22 cellular contexts compared by ENCODE assay signal in genomic region chr4:2339458-2340271, GRCh38.
A peak's percentile ranks its signal among the peaks of the same experiment; 100 is the strongest.
DNase-seq lines count a peak whose midpoint lies in the region; ATAC-seq and TF ChIP-seq lines count a peak whose summit lies in the region.
"Had no signal": no experiment of that assay in that cellular context is flagged by ENCODE, and none has a peak within 500 bp of the region (broad histone marks: within the 10 kb centered on the region; RNA-seq: fewer than 3 reads in every experiment).

No MANE protein-coding gene starts in this region.

- no peaks in the 10 kb centered on the region for H3K79me2 ChIP-seq in GM23338 (replicated peaks; ENCODE audit: insufficient read depth)

- H3F3A ChIP-seq in GM23338 (replicated peaks; ENCODE audit: low read depth): no peaks in the 10 kb centered on the region

- no peak overlapping the region for H3K27ac ChIP-seq in GM23338 (ENCODE audit: low read depth)
- H3K27ac ChIP-seq: epithelial cell of prostate, HL-60, lower lobe of right lung had no signal

- H2AFZ ChIP-seq in GM23338: peak overlapping the region; percentile 84

- DNase-seq in D341Med (ENCODE audit: low spot score) (peak; percentile 29), GM23338 (ENCODE audit: low spot score) (no peak), ecto neural progenitor cell (ENCODE audit: low spot score) (peak; percentile 41), natural killer cell (peak; percentile 13), omental fat pad (ENCODE audit: low spot score) (no peak), NCI-H146 treated with DMSO at 0.1 percent for 48 hours (lab: John Stamatoyannopoulos, UW; ENCODE audit: unreplicated experiment) (no peak)
- DNase-seq: activated naive CD4-positive, alpha-beta T cell treated with Interleukin-2 at 50 U/mL for 16 hours; COR-L47; cortex of kidney; EL; lower lobe of right lung; naive B cell; NCI-H2029 treated with DMSO at 0.1 percent for 48 hours; NCI-H524; SIG-M5; stimulated activated CD4-positive, alpha-beta T cell treated with anti-CD3 and anti-CD28 coated beads, Interleukin-4, amount 100 ng/mL, for 24 hours; T-helper 2 cell had no signal

- no peaks in the 10 kb centered on the region for H3K9me2 ChIP-seq in GM23338 (ENCODE audit: insufficient read depth)

- peaks cover 3% of the 10 kb centered on the region for H3K27me3 Mint-ChIP-seq in GM23338 (ENCODE audit: insufficient read depth, low read depth, poor library complexity)
- H3K27me3 Mint-ChIP-seq in natural killer cell (ENCODE audit: low read depth in 2 of 2): no peaks in the 10 kb centered on the region

- H3K4me1 Mint-ChIP-seq in GM23338 (peaks cover 12% of the 10 kb centered on the region), natural killer cell (peaks cover 7 to 18% of the 10 kb centered on the region in 2 donors)

- no peaks in the 10 kb centered on the region for H4K20me1 ChIP-seq in GM23338 (replicated peaks; ENCODE audit: insufficient read depth)

- H3K27ac Mint-ChIP-seq in GM23338 (no peak overlapping the region), natural killer cell (no peak overlapping the region)
- H3K27ac Mint-ChIP-seq: IgD-negative memory B cell, naive B cell had no signal

- H3K4me3 Mint-ChIP-seq in GM23338 (no peak overlapping the region), natural killer cell (no peak overlapping the region)
- H3K4me3 Mint-ChIP-seq: IgD-negative memory B cell, naive B cell had no signal

- no peaks in the 10 kb centered on the region for H3K4me1 ChIP-seq in GM23338 (ENCODE audit: insufficient read depth)
- H3K4me1 ChIP-seq: lower lobe of right lung had no signal

- ATAC-seq in GM23338 (peak; percentile 72), natural killer cell (no peak), GM21381 (IDR thresholded peaks at IDR 0.05; ENCODE audit: unreplicated experiment) (no peak), omental fat pad (ENCODE audit: low FRiP score) (no peak), HG03139 (IDR thresholded peaks at IDR 0.05; ENCODE audit: unreplicated experiment) (no peak)

- H3K4me2 ChIP-seq in GM23338: 0 out of 2 replicates have a peak overlapping the region, but pooled peaks have one; percentile 20

- H3K36me3 ChIP-seq in GM23338 (ENCODE audit: insufficient read depth): no peaks in the 10 kb centered on the region

- H3K9me3 Mint-ChIP-seq in GM23338: no peaks in the 10 kb centered on the region; the same call in 2 of the 3 replicates
- H3K9me3 Mint-ChIP-seq in natural killer cell: no peaks in the 10 kb centered on the region
- H3K9me3 Mint-ChIP-seq: IgD-negative memory B cell had no signal

- H3K4me3 ChIP-seq in GM23338: no peak overlapping the region
- H3K4me3 ChIP-seq: lower lobe of right lung had no signal

- intact Hi-C loops in natural killer cell (cut with micrococcal nuclease): no loop called here

- no peaks in the 10 kb centered on the region; the same call in 2 of the 3 replicates for H3K36me3 Mint-ChIP-seq in GM23338 (ENCODE audit: low read depth)
- H3K36me3 Mint-ChIP-seq in natural killer cell: peaks cover 6% of the 10 kb centered on the region
- H3K36me3 Mint-ChIP-seq: naive B cell had no signal

- no peak for TF ChIP-seq CTCF in GM23338 (conservative IDR thresholded peaks at IDR 0.05; ENCODE audit: low read depth in 2 of 2)
- no peak for TF ChIP-seq CTCF in natural killer cell (IDR thresholded peaks at IDR 0.05)
- no peak for TF ChIP-seq CTCF in omental fat pad (IDR thresholded peaks at IDR 0.05)

- H3K27me3 ChIP-seq in GM23338 (ENCODE audit: insufficient read depth): no peaks in the 10 kb centered on the region

TF ChIP-seq in GM23338, 12 proteins besides CTCF, POLR2A, EP300 and RAD21:
- TF ChIP-seq NANOG (IDR thresholded peaks at IDR 0.05; ENCODE audit: borderline replicate concordance): no peak
- TF ChIP-seq ZNF462 (CRISPR knock-in tag; IDR thresholded peaks at IDR 0.05): no peak
- TF ChIP-seq STAT1 (IDR thresholded peaks at IDR 0.05; ENCODE audit: unreplicated experiment): no peak
- TF ChIP-seq EZH2phosphoT487 (IDR thresholded peaks at IDR 0.05; ENCODE audit: unreplicated experiment): no peak
- TF ChIP-seq ZNF114 (CRISPR knock-in tag; IDR thresholded peaks at IDR 0.05): no peak
- no peak for TF ChIP-seq JUNB (IDR thresholded peaks at IDR 0.05; ENCODE audit: unreplicated experiment)

Comparison
In these comparisons a context has a peak if more than half of its experiments do, and no peak if none do; other contexts are left out.
1. DNase-seq: peak in D341Med (single experiment), ecto neural progenitor cell (single experiment) and natural killer cell (single experiment); none in GM23338 (single experiment), omental fat pad (single experiment) and NCI-H146 treated with DMSO at 0.1 percent for 48 hours (single experiment).